1 cellular context compared by ENCODE assay signal in the genomic region with DNA sequence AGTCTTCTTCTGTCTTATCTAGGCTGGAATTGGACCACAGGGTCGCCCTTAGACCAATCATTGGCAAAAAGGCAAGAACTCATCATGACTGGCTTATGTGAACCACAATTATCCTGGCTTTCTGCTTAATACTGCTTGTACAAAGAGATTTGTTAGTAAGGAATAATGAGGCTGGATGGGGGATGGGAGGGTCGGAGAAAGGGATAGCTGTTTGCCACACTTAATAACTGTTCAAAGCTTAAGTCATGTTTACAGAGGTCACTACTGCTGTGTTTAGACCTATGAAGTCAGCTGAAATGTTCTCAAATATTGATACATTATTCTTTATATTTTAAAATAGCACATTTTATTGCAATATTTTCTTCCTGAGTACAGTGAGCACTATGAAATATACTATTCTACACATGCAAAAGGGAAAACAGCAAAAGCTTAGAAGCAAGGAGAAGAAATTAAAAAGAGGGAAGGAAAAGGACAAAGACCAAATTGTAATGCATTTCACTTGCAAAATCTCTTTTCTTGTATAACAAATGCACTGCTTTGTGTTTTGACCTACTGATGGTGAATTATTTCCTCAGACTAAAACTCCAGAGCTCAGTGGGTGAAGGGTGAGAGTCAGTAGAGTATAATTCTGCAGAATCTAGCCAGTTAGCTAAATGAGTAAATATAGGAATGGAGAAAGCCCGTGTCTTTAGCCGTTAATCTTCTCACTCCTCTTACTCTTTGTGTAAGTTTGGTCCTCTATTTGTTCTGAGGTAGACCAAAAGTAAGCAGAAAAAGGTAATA.
TF ChIP-seq lines count a peak whose summit lies in the region.

No MANE protein-coding gene starts in this region.

TF ChIP-seq in WTC11, 78 proteins besides CTCF, POLR2A, EP300 and RAD21 (continued from another document):
- TF ChIP-seq MLX (CRISPR knock-in tag; IDR thresholded peaks at IDR 0.05) (no peak), SMAD3 (CRISPR knock-in tag; IDR thresholded peaks at IDR 0.05; ENCODE audit: borderline replicate concordance) (no peak), JAZF1 (CRISPR knock-in tag; IDR thresholded peaks at IDR 0.05) (no peak), IRF2 (CRISPR knock-in tag; IDR thresholded peaks at IDR 0.05; ENCODE audit: borderline replicate concordance, low read depth) (no peak), ATF6 (CRISPR knock-in tag; IDR thresholded peaks at IDR 0.05) (no peak)
- TF ChIP-seq, protein P1, sequence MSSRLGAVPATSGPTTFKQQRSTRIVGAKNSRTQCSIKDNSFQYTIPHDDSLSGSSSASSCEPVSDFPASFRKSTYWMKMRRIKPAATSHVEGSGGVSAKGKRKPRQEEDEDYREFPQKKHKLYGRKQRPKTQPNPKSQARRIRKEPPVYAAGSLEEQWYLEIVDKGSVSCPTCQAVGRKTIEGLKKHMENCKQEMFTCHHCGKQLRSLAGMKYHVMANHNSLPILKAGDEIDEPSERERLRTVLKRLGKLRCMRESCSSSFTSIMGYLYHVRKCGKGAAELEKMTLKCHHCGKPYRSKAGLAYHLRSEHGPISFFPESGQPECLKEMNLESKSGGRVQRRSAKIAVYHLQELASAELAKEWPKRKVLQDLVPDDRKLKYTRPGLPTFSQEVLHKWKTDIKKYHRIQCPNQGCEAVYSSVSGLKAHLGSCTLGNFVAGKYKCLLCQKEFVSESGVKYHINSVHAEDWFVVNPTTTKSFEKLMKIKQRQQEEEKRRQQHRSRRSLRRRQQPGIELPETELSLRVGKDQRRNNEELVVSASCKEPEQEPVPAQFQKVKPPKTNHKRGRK (CRISPR knock-in tag; IDR thresholded peaks at IDR 0.05; ENCODE audit: borderline replicate concordance), result no peak
- TF ChIP-seq, protein P2, sequence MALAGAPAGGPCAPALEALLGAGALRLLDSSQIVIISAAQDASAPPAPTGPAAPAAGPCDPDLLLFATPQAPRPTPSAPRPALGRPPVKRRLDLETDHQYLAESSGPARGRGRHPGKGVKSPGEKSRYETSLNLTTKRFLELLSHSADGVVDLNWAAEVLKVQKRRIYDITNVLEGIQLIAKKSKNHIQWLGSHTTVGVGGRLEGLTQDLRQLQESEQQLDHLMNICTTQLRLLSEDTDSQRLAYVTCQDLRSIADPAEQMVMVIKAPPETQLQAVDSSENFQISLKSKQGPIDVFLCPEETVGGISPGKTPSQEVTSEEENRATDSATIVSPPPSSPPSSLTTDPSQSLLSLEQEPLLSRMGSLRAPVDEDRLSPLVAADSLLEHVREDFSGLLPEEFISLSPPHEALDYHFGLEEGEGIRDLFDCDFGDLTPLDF (CRISPR knock-in tag; IDR thresholded peaks at IDR 0.05), result no peak
TF ChIP-seq in WTC11: peak in this region for 0.
